Comparison of ENCODE assay signal across 20 cellular contexts in the genomic region with DNA sequence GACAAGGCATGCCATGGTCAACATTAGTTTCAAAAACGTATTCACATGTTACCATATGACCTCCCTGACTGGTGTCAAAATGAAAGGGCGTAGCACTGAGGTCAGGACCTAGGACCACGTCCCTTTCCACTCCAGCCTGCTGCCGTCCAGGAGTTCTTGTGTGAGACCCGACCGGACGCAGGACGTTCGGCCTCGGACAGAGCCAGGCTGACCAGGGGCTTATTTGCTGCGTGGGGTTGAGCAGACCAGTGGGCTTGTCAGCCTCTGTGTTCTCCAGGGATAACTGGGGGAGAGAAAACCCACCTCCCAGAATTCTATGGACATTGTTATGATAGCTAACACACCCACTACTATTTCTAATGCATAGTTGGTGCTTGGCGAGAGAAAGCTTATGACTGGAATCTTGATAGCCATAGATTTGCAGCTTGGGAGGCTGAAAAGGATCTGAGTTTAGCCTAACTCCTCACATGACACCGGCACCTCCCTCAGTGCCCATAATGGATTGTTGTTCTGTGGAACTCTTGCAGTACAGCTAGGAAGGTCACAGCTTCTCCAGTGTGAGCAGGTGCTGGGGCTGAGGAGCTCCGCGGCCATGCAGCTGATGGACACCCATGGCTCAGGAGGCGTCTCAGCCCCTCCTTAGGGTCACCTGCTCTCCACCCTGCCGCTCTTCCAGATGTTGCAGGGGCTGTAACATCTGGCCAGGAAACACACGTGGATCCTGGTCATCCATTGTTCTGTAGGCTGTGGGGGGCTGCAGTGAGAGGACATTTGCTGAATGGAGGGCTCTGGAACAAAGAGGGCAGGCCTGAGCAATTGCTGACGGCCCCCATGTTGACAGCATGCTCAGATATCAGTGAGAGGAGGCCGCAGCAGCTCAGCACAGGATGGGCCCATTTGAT.
"Had no signal": no experiment of that assay in that cellular context is flagged by ENCODE, and none has a peak within 500 bp of the region (broad histone marks: within the 10 kb centered on the region; RNA-seq: fewer than 3 reads in every experiment).

No MANE protein-coding gene starts in this region.

- H3K9ac ChIP-seq: SK-N-SH had no signal

- H3K9me3 ChIP-seq: SK-N-SH had no signal

- H3K4me1 ChIP-seq: SJSA1 had no signal

- H3K36me3 ChIP-seq: brain microvascular endothelial cell, SJSA1 had no signal

- H3K27ac ChIP-seq: brain microvascular endothelial cell, SJSA1 had no signal

- DNase-seq: activated CD4-positive, alpha-beta T cell treated with anti-CD3 and anti-CD28 coated beads, Interleukin-2, amount 10 ng/mL, durations not matched to agents 24 days and 14 days; activated CD4-positive, alpha-beta T cell treated with anti-CD3 and anti-CD28 coated beads, Interleukin-2, amount 50 U/mL, for 48 hours; activated CD8-positive, alpha-beta T cell treated with anti-CD3 and anti-CD28 coated beads, Interleukin-2, amount 10 ng/mL, durations not matched to agents 7 days and 5 days; activated effector memory CD4-positive, alpha-beta T cell treated with Interleukin-2 at 50 U/mL for 16 hours; activated naive CD4-positive, alpha-beta T cell treated with anti-CD3 and anti-CD28 coated beads, Interleukin-2, amount 10 ng/mL, durations not matched to agents 7 days and 5 days; activated naive CD8-positive, alpha-beta T cell treated with anti-CD3 and anti-CD28 coated beads, Interleukin-2, amount 50 U/mL, for 24 hours; activated T-cell treated with anti-CD3 and anti-CD28 coated beads for 4 hours; activated T-cell treated with anti-CD3 and anti-CD28 coated beads, Interleukin-2, amount 50 U/mL, for 4 hours; anterior cingulate cortex; brain microvascular endothelial cell; Karpas-422; KBM-7; NCI-H1105; NCI-H1417 treated with DMSO at 0.1 percent for 48 hours; NCI-H187 treated with DMSO at 0.1 percent for 48 hours; NCI-H524 treated with DMSO at 0.1 percent for 48 hours; SHP77 treated with DMSO at 0.1 percent for 48 hours; SK-N-SH had no signal

- H3K4me2 ChIP-seq: SK-N-SH had no signal

- H3K4me3 ChIP-seq: SJSA1 had no signal

- ATAC-seq: activated CD8-positive, alpha-beta T cell treated with anti-CD3 and anti-CD28 coated beads, Interleukin-2, amount 10 ng/mL, durations not matched to agents 7 days and 5 days; activated naive CD8-positive, alpha-beta T cell treated with anti-CD3 and anti-CD28 coated beads, Interleukin-2, amount 50 U/mL, for 24 hours; activated T-cell treated with anti-CD3 and anti-CD28 coated beads, Interleukin-2, amount 50 U/mL, for 4 hours; Panc1 had no signal

- H3K27me3 ChIP-seq: brain microvascular endothelial cell, SJSA1 had no signal
